26 cellular contexts compared by ENCODE assay signal in genomic region chr9:99015890-99016289, GRCh38.
"Had no signal": no experiment of that assay in that cellular context is flagged by ENCODE, and none has a peak within 500 bp of the region (broad histone marks: within the 10 kb centered on the region; RNA-seq: fewer than 3 reads in every experiment).

No MANE protein-coding gene starts in this region.

- H3K9me3 ChIP-seq: gastrocnemius medialis, right lobe of liver, testis, transverse colon had no signal

- H3K4me1 ChIP-seq: gastrocnemius medialis, right lobe of liver, testis had no signal

- H3K79me2 ChIP-seq: hepatocyte had no signal

- DNase-seq: activated CD4-positive, alpha-beta T cell treated with anti-CD3 and anti-CD28 coated beads for 48 hours; activated naive CD4-positive, alpha-beta T cell; amniotic stem cell; central memory CD4-positive, alpha-beta T cell; dermis blood vessel endothelial cell; effector memory CD4-positive, alpha-beta T cell; erythroblast; gastrocnemius medialis; glutamatergic neuron; islet precursor cell; left cardiac atrium; mammary epithelial cell; naive B cell; right lobe of liver; stimulated activated CD4-positive, alpha-beta T cell treated with anti-CD3 and anti-CD28 coated beads, Interleukin-2, amount 100 ng/mL, for 48 hours; stimulated activated naive CD8-positive, alpha-beta T cell treated with anti-CD3 and anti-CD28 coated beads, Interleukin-15, Interleukin-2, amounts not matched to agents 100 U/mL and 50 U/mL, for 24 hours; T1000; testis; transverse colon; WERI-Rb-1 had no signal

- H3K27me3 Mint-ChIP-seq: naive B cell had no signal

- H3K4me3 Mint-ChIP-seq: mesothelial cell of epicardium; T-helper 1 cell treated with Interleukin-12 subunit alpha and Interleukin-12 subunit beta and Interleukin-4 antibody, amounts not matched to agents 30 μg/mL and 1 μg/mL, for 36 hours had no signal

- H3K27me3 ChIP-seq: gastrocnemius medialis, hepatocyte, right lobe of liver, testis, transverse colon had no signal

- H3K36me3 ChIP-seq: gastrocnemius medialis, right lobe of liver, transverse colon, WERI-Rb-1 had no signal

- H3K27ac Mint-ChIP-seq: activated naive CD4-positive, alpha-beta T cell treated with anti-CD3 and anti-CD28 coated beads, Interleukin-2, amount 50 U/mL, for 72 hours; mesothelial cell of epicardium; T-helper 1 cell treated with Interleukin-12 subunit alpha and Interleukin-12 subunit beta and Interleukin-4 antibody, amounts not matched to agents 30 μg/mL and 1 μg/mL, for 36 hours had no signal

- H3K36me3 Mint-ChIP-seq: naive B cell had no signal

- ATAC-seq: activated CD4-positive, CD25-positive, alpha-beta regulatory T cell treated with anti-CD3 and anti-CD28 coated beads, Interleukin-2, amount 50 U/mL, for 24 hours; activated naive CD4-positive, alpha-beta T cell treated with anti-CD3 and anti-CD28 coated beads, Interleukin-2, amount 50 U/mL, for 72 hours; gastrocnemius medialis; left cardiac atrium; right lobe of liver; stimulated activated naive CD8-positive, alpha-beta T cell treated with anti-CD3 and anti-CD28 coated beads, Interleukin-15, Interleukin-2, amounts not matched to agents 100 U/mL and 50 U/mL, for 24 hours had no signal

- H3K27ac ChIP-seq: gastrocnemius medialis, hepatocyte, right lobe of liver, SK-N-MC, testis, transverse colon, WERI-Rb-1 had no signal

- H3K4me3 ChIP-seq: gastrocnemius medialis, hepatocyte, right lobe of liver, SK-N-MC, testis, transverse colon had no signal

- H2AFZ ChIP-seq: hepatocyte had no signal

- H3K4me2 ChIP-seq: hepatocyte had no signal

- H3K4me1 Mint-ChIP-seq: mesothelial cell of epicardium had no signal
